In the genomic region with DNA sequence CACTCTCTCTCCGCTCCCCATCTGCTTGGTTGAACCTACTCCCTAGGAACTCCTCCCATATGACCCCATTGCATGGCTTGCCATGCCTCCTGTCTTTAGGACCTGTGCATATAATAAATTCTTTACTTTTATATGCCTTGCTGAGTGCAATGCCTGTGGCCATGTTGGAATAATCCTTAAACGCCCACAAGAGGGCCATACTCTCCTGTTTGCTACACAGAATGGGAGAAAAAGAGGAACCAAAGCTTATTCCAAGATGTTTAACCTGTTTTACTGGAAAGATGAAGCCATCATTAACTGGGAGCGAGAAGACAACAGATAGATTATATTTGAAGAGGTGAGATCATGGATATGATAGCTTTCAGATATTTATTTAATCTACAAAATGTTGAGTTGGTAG, we compare ENCODE assay signal across 11 cellular contexts.
DNase-seq lines count a peak whose midpoint lies in the region; ATAC-seq and TF ChIP-seq lines count a peak whose summit lies in the region.
"Had no signal": no experiment of that assay in that cellular context is flagged by ENCODE, and none has a peak within 500 bp of the region (broad histone marks: within the 10 kb centered on the region; RNA-seq: fewer than 3 reads in every experiment).

No MANE protein-coding gene starts in this region.

- H3K4me3 Mint-ChIP-seq in endothelial cell (ENCODE audit: unreplicated experiment): no peak overlapping the region
- H3K4me3 Mint-ChIP-seq: activated B cell treated with CpG ODN at 0.5 μM for 24 hours had no signal

- H3K4me3 ChIP-seq in NB4 (ENCODE audit: low read depth, low read length): no peak overlapping the region
- H3K4me3 ChIP-seq: K562 had no signal

- H3K36me3 Mint-ChIP-seq in endothelial cell (ENCODE audit: low read depth, unreplicated experiment): no peaks in the 10 kb centered on the region

- H3K27me3 Mint-ChIP-seq in endothelial cell (ENCODE audit: unreplicated experiment): no peaks in the 10 kb centered on the region
- H3K27me3 Mint-ChIP-seq: activated B cell treated with CpG ODN at 0.5 μM for 24 hours had no signal

- H3K4me1 Mint-ChIP-seq in endothelial cell (ENCODE audit: unreplicated experiment): no peaks in the 10 kb centered on the region
- H3K4me1 Mint-ChIP-seq: activated B cell treated with CpG ODN at 0.5 μM for 24 hours had no signal

- TF ChIP-seq POLR2A in NB4 (IDR thresholded peaks at IDR 0.05; ENCODE audit: extremely low read depth, insufficient read length): no peak

- H3K27ac Mint-ChIP-seq in endothelial cell (ENCODE audit: unreplicated experiment): no peak overlapping the region
- H3K27ac Mint-ChIP-seq: activated B cell treated with CpG ODN at 0.5 μM for 24 hours had no signal

- DNase-seq in NCI-H524 (lab: John Stamatoyannopoulos, UW) (peak; percentile 9 to 48), NCI-H524 treated with DMSO at 0.1 percent for 48 hours (lab: John Stamatoyannopoulos, UW) (no peak), NB4 (ENCODE audit: low read depth) (peak; percentile 14), endothelial cell (ENCODE audit: low spot score) (peak; percentile 23), pons (ENCODE audit: low spot score) (peak; percentile 11), anterior cingulate cortex (lab: John Stamatoyannopoulos, UW) (no peak), globus pallidus (ENCODE audit: low spot score) (no peak)
- DNase-seq: activated B cell treated with CpG ODN at 0.5 μM for 24 hours; activated effector memory CD4-positive, alpha-beta T cell treated with anti-CD3 and anti-CD28 coated beads, Interleukin-2, amount 50 U/mL, for 16 hours had no signal

- ATAC-seq in GM19035 (IDR thresholded peaks at IDR 0.05; ENCODE audit: unreplicated experiment): no peak
- ATAC-seq: K562 had no signal

- no peaks in the 10 kb centered on the region for H3K9me3 Mint-ChIP-seq in endothelial cell (ENCODE audit: unreplicated experiment)

- TF ChIP-seq CTCF in NB4 (IDR thresholded peaks at IDR 0.05; ENCODE audit: low read depth, low read length) (no peak), endothelial cell (IDR thresholded peaks at IDR 0.05; ENCODE audit: unreplicated experiment) (no peak)

Comparison
In these comparisons a context has a peak if more than half of its experiments do, and no peak if none do; other contexts are left out.
1. DNase-seq: peak in NCI-H524 (2 of 2), NB4 (single experiment), endothelial cell (single experiment) and pons (single experiment); none in NCI-H524 treated with DMSO at 0.1 percent for 48 hours (single experiment), anterior cingulate cortex (0 of 58) and globus pallidus (single experiment).